In genomic region chr17:79822583-79823124, GRCh38 we compare ENCODE assay signal across 1 cellular context.
A peak's percentile ranks its signal among the peaks of the same experiment; 100 is the strongest.
TF ChIP-seq lines count a peak whose summit lies in the region.

No MANE protein-coding gene starts in this region.

TF ChIP-seq in HepG2, 621 proteins besides CTCF, POLR2A, EP300 and RAD21 (continued from another document and continues in another):
- TF ChIP-seq, protein P1, sequence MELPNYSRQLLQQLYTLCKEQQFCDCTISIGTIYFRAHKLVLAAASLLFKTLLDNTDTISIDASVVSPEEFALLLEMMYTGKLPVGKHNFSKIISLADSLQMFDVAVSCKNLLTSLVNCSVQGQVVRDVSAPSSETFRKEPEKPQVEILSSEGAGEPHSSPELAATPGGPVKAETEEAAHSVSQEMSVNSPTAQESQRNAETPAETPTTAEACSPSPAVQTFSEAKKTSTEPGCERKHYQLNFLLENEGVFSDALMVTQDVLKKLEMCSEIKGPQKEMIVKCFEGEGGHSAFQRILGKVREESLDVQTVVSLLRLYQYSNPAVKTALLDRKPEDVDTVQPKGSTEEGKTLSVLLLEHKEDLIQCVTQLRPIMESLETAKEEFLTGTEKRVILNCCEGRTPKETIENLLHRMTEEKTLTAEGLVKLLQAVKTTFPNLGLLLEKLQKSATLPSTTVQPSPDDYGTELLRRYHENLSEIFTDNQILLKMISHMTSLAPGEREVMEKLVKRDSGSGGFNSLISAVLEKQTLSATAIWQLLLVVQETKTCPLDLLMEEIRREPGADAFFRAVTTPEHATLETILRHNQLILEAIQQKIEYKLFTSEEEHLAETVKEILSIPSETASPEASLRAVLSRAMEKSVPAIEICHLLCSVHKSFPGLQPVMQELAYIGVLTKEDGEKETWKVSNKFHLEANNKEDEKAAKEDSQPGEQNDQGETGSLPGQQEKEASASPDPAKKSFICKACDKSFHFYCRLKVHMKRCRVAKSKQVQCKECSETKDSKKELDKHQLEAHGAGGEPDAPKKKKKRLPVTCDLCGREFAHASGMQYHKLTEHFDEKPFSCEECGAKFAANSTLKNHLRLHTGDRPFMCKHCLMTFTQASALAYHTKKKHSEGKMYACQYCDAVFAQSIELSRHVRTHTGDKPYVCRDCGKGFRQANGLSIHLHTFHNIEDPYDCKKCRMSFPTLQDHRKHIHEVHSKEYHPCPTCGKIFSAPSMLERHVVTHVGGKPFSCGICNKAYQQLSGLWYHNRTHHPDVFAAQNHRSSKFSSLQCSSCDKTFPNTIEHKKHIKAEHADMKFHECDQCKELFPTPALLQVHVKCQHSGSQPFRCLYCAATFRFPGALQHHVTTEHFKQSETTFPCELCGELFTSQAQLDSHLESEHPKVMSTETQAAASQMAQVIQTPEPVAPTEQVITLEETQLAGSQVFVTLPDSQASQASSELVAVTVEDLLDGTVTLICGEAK (IDR thresholded peaks at IDR 0.05), result no peak
- TF ChIP-seq, protein P1 (CRISPR knock-in tag; IDR thresholded peaks at IDR 0.05), result no peak; the same call in 1 of the 2 replicates
- TF ChIP-seq ARNTL (CRISPR knock-in tag; IDR thresholded peaks at IDR 0.05) (peak; percentile 88), SIX4 (CRISPR knock-in tag; IDR thresholded peaks at IDR 0.05) (peak; percentile 55; the same call in 1 of the 2 replicates), JARID2 (CRISPR knock-in tag; IDR thresholded peaks at IDR 0.05; ENCODE audit: insufficient replicate concordance) (peak; percentile 84), ZKSCAN1 (IDR thresholded peaks at IDR 0.05; ENCODE audit: low read length) (no peak), ZNF501 (CRISPR knock-in tag; IDR thresholded peaks at IDR 0.05) (peak; percentile 22; the same call in 1 of the 2 replicates), BCL6 (CRISPR knock-in tag; IDR thresholded peaks at IDR 0.05) (peak; percentile 92), ZNF614 (CRISPR knock-in tag; IDR thresholded peaks at IDR 0.05; ENCODE audit: borderline replicate concordance) (peak; percentile 84; the same call in 1 of the 2 replicates), ELF3 (CRISPR knock-in tag; IDR thresholded peaks at IDR 0.05) (peak; percentile 95), ZNF264 (CRISPR knock-in tag; IDR thresholded peaks at IDR 0.05) (peak; percentile 67), NFYC (CRISPR knock-in tag; IDR thresholded peaks at IDR 0.05) (peak; percentile 46; the same call in 1 of the 2 replicates), NFKB2 (CRISPR knock-in tag; IDR thresholded peaks at IDR 0.05; ENCODE audit: borderline replicate concordance) (peak; percentile 36; the same call in 1 of the 2 replicates), DMTF1 (CRISPR knock-in tag; IDR thresholded peaks at IDR 0.05) (no peak), ERF (CRISPR knock-in tag; IDR thresholded peaks at IDR 0.05) (peak; percentile 95), RCOR2 (CRISPR knock-in tag; IDR thresholded peaks at IDR 0.05) (peak; percentile 92; the same call in 1 of the 2 replicates), NFE2L2 (IDR thresholded peaks at IDR 0.05; ENCODE audit: low read length) (no peak), ZNF83 (CRISPR knock-in tag; IDR thresholded peaks at IDR 0.05; ENCODE audit: borderline replicate concordance) (no peak), ZNF235 (CRISPR knock-in tag; IDR thresholded peaks at IDR 0.05; ENCODE audit: borderline replicate concordance) (no peak), ZMAT3 (CRISPR knock-in tag; conservative IDR thresholded peaks at IDR 0.05) (0 out of 2 replicates have a peak, but pooled peaks have one; percentile 38), AGO1 (IDR thresholded peaks at IDR 0.05; ENCODE audit: low read depth, low read length, poor library complexity, severe bottlenecking) (no peak), ZNF687 (CRISPR knock-in tag; IDR thresholded peaks at IDR 0.05) (peak; percentile 86), ZNF468 (CRISPR knock-in tag; IDR thresholded peaks at IDR 0.05) (no peak), MYC (CRISPR knock-in tag; IDR thresholded peaks at IDR 0.05; ENCODE audit: borderline replicate concordance) (peak; percentile 18; the same call in 1 of the 2 replicates), XBP1 (CRISPR knock-in tag; IDR thresholded peaks at IDR 0.05) (no peak), ZBTB8A (CRISPR knock-in tag; IDR thresholded peaks at IDR 0.05; ENCODE audit: borderline replicate concordance, low read depth) (no peak), ZNF143 (CRISPR knock-in tag; IDR thresholded peaks at IDR 0.05) (peak; percentile 69), TBP (CRISPR knock-in tag; IDR thresholded peaks at IDR 0.05) (no peak), TAF15 (IDR thresholded peaks at IDR 0.05; ENCODE audit: low read depth, low read length, poor library complexity, severe bottlenecking) (no peak), PAX8 (CRISPR knock-in tag; IDR thresholded peaks at IDR 0.05; ENCODE audit: borderline replicate concordance) (no peak), RXRA (CRISPR knock-in tag; IDR thresholded peaks at IDR 0.05) (peak; percentile 85; the same call in 1 of the 2 replicates), ZNF558 (CRISPR knock-in tag; IDR thresholded peaks at IDR 0.05; ENCODE audit: borderline replicate concordance) (no peak), UBTF (CRISPR knock-in tag; IDR thresholded peaks at IDR 0.05) (peak; percentile 61), ZNF605 (CRISPR knock-in tag; IDR thresholded peaks at IDR 0.05) (no peak), U2AF1 (optimal IDR thresholded peaks at IDR 0.05; ENCODE audit: low read depth, low read length) (no peak), MIER3 (CRISPR knock-in tag; IDR thresholded peaks at IDR 0.05; ENCODE audit: borderline replicate concordance) (peak; percentile 98), ZNF510 (CRISPR knock-in tag; IDR thresholded peaks at IDR 0.05; ENCODE audit: low read depth) (peak; percentile 46; the same call in 1 of the 2 replicates), ZSCAN22 (CRISPR knock-in tag; IDR thresholded peaks at IDR 0.05) (no peak), ZNF660 (CRISPR knock-in tag; IDR thresholded peaks at IDR 0.05; ENCODE audit: borderline replicate concordance, low read depth) (no peak), PPARG (CRISPR knock-in tag; conservative IDR thresholded peaks at IDR 0.05) (peak; percentile 87)
- TF ChIP-seq, protein P2, sequence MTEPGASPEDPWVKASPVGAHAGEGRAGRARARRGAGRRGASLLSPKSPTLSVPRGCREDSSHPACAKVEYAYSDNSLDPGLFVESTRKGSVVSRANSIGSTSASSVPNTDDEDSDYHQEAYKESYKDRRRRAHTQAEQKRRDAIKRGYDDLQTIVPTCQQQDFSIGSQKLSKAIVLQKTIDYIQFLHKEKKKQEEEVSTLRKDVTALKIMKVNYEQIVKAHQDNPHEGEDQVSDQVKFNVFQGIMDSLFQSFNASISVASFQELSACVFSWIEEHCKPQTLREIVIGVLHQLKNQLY (CRISPR knock-in tag; IDR thresholded peaks at IDR 0.05), result peak; percentile 69
- TF ChIP-seq, protein P3, sequence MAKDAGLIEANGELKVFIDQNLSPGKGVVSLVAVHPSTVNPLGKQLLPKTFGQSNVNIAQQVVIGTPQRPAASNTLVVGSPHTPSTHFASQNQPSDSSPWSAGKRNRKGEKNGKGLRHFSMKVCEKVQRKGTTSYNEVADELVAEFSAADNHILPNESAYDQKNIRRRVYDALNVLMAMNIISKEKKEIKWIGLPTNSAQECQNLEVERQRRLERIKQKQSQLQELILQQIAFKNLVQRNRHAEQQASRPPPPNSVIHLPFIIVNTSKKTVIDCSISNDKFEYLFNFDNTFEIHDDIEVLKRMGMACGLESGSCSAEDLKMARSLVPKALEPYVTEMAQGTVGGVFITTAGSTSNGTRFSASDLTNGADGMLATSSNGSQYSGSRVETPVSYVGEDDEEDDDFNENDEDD (CRISPR knock-in tag; IDR thresholded peaks at IDR 0.05; ENCODE audit: borderline replicate concordance), result peak; percentile 92; the same call in 1 of the 2 replicates
- TF ChIP-seq, protein P4, sequence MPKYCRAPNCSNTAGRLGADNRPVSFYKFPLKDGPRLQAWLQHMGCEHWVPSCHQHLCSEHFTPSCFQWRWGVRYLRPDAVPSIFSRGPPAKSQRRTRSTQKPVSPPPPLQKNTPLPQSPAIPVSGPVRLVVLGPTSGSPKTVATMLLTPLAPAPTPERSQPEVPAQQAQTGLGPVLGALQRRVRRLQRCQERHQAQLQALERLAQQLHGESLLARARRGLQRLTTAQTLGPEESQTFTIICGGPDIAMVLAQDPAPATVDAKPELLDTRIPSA (CRISPR knock-in tag; IDR thresholded peaks at IDR 0.05; ENCODE audit: borderline replicate concordance), result no peak
- TF ChIP-seq, protein P5, sequence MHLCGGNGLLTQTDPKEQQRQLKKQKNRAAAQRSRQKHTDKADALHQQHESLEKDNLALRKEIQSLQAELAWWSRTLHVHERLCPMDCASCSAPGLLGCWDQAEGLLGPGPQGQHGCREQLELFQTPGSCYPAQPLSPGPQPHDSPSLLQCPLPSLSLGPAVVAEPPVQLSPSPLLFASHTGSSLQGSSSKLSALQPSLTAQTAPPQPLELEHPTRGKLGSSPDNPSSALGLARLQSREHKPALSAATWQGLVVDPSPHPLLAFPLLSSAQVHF (CRISPR knock-in tag; IDR thresholded peaks at IDR 0.05), result no peak
